Comparison of ENCODE assay signal across 8 cellular contexts in the genomic region with DNA sequence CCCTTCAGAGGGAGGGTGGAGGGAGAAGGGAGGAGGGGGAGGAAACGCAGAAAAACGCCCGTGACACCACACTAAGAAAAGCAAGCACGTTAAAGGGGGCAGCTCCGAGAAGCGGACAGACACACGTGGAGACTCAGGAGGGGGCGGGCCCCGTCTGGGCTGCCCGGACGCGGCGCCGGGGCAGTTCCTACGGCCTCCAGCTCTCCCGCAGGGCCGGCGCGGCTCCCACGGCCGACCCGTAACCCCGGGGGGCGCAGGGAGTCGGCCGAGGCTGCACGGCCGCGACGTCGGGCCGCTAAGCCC. TPM values are rescaled to one million over a fixed set of nuclear protein-coding genes. Genes with fewer than 3 reads are reported as not detected.
DNase-seq lines count a peak whose midpoint lies in the region; ATAC-seq, FAIRE-seq and TF ChIP-seq lines count a peak whose summit lies in the region.

No MANE protein-coding gene starts in this region.

- FAIRE-seq in GM12891 (lab: Jason Lieb, UNC) = no peak
- no peak for FAIRE-seq in astrocyte (lab: Jason Lieb, UNC)
- FAIRE-seq in keratinocyte (lab: Jason Lieb, UNC) = no peak

- no peaks in the 10 kb centered on the region for H3K27me3 Mint-ChIP-seq in astrocyte (ENCODE audit: low read depth, unreplicated experiment)

- no peaks in the 10 kb centered on the region for H3K27me3 ChIP-seq in astrocyte (ENCODE audit: insufficient read depth, low read length)
- no peaks in the 10 kb centered on the region for H3K27me3 ChIP-seq in keratinocyte (ENCODE audit: control insufficient read depth, extremely low read depth, insufficient read depth, low read length)

- no peak for TF ChIP-seq POLR2A in GM12891 (IDR thresholded peaks at IDR 0.05; ENCODE audit: low read depth, low read length)

- ATAC-seq in HG02678 (IDR thresholded peaks at IDR 0.05; ENCODE audit: unreplicated experiment) = peak; percentile 27

- H2AFZ ChIP-seq in astrocyte (ENCODE audit: low read depth, low read length) = peak overlapping the region; percentile 87
- peak overlapping the region; percentile 91 for H2AFZ ChIP-seq in keratinocyte (ENCODE audit: control insufficient read depth, low read length)

- H3K4me1 ChIP-seq in astrocyte (ENCODE audit: insufficient read depth, low read length) (peaks cover 12% of the 10 kb centered on the region), keratinocyte (ENCODE audit: control insufficient read depth, extremely low read depth, insufficient read depth, low read length) (peaks cover 7% of the 10 kb centered on the region)

- peaks cover 2% of the 10 kb centered on the region for H3K36me3 Mint-ChIP-seq in astrocyte (ENCODE audit: low read depth, unreplicated experiment)

- H3K27ac Mint-ChIP-seq in astrocyte (ENCODE audit: unreplicated experiment) = no peak overlapping the region

- dilution Hi-C loops in keratinocyte (cut with MboI; ENCODE audit: extremely low pct_ligation_motif_present, low sequenced_read_pairs) = no loop called here

- H3K9ac ChIP-seq in astrocyte (ENCODE audit: low read length) (peak overlapping the region; percentile 94), keratinocyte (ENCODE audit: control insufficient read depth, extremely low read depth, insufficient read depth, low read length) (peak overlapping the region; percentile 94)

- H3K27ac ChIP-seq in astrocyte (ENCODE audit: low read depth, low read length) (peak overlapping the region; percentile 89), keratinocyte (ENCODE audit: control insufficient read depth, insufficient read depth, low read length) (peak overlapping the region; percentile 83)

- TF ChIP-seq CTCF in astrocyte (IDR thresholded peaks at IDR 0.05; ENCODE audit: insufficient read depth, low read depth, low read length) (no peak), keratinocyte (optimal IDR thresholded peaks at IDR 0.05 in 1 of 3, IDR thresholded peaks at IDR 0.05 in 1 of 3, conservative IDR thresholded peaks at IDR 0.05 in 1 of 3; ENCODE audit: extremely low read depth in 1 of 3, insufficient read depth in 2 of 3, low read length in 3 of 3) (no peak)

- DNase-seq in GM12891 (ENCODE audit: insufficient read length, low spot score) = peak; percentile 44
- DNase-seq in RPMI8226 = peak; percentile 9
- DNase-seq in astrocyte (ENCODE audit: low read depth) = no peak
- no peak for DNase-seq in keratinocyte (ENCODE audit: low read depth, low spot score)
- peak; percentile 53 to 57 for DNase-seq in stimulated activated CD8-positive, alpha-beta memory T cell treated with anti-CD3 and anti-CD28 coated beads, Interleukin-15, amount 100 ng/mL, for 4 hours (ENCODE audit: low read depth in 2 of 2)
- no peak for DNase-seq in LoVo (ENCODE audit: low spot score)
- no peak for DNase-seq in HK-2 (ENCODE audit: unreplicated experiment)

- H3K9me3 ChIP-seq in astrocyte (ENCODE audit: insufficient read depth, low read depth, low read length) = no peaks in the 10 kb centered on the region
- no peaks in the 10 kb centered on the region for H3K9me3 ChIP-seq in keratinocyte (ENCODE audit: control insufficient read depth, low read depth, low read length)

- peak overlapping the region; percentile 87 for H3K4me3 ChIP-seq in astrocyte (ENCODE audit: insufficient read depth, low read depth, low read length)
- peak overlapping the region; percentile 81 to 94 (median 94) for H3K4me3 ChIP-seq in keratinocyte (ENCODE audit: control insufficient read depth in 2 of 3, extremely low read depth in 1 of 3, insufficient read depth in 2 of 3, low read depth in 1 of 3, low read length in 3 of 3)

- H3K4me1 Mint-ChIP-seq in astrocyte (ENCODE audit: low read depth, unreplicated experiment) = no peaks in the 10 kb centered on the region

- H3K79me2 ChIP-seq in astrocyte (ENCODE audit: insufficient read depth, low read length) (peaks cover 35% of the 10 kb centered on the region), keratinocyte (ENCODE audit: control insufficient read depth, insufficient read depth, low read length) (peaks cover 31% of the 10 kb centered on the region)

- no peaks in the 10 kb centered on the region for H3K9me1 ChIP-seq in keratinocyte (ENCODE audit: control insufficient read depth, extremely low read depth, insufficient read depth, low read length)

- H3K36me3 ChIP-seq in astrocyte (ENCODE audit: insufficient read depth, low read length) = peaks cover 13% of the 10 kb centered on the region
- peaks cover 4 to 13% of the 10 kb centered on the region in 2 experiments for H3K36me3 ChIP-seq in keratinocyte (ENCODE audit: control insufficient read depth in 2 of 2, extremely low read depth in 1 of 2, insufficient read depth in 2 of 2, low read length in 2 of 2)

- H4K20me1 ChIP-seq in astrocyte (ENCODE audit: insufficient read depth, low read length) = peaks cover 9% of the 10 kb centered on the region
- no peaks in the 10 kb centered on the region for H4K20me1 ChIP-seq in keratinocyte (ENCODE audit: control insufficient read depth, extremely low read depth, insufficient read depth, low read length)

- peak overlapping the region; percentile 100 for H3K4me3 Mint-ChIP-seq in astrocyte (ENCODE audit: unreplicated experiment)

- H3K9me3 Mint-ChIP-seq in astrocyte (ENCODE audit: unreplicated experiment) = no peaks in the 10 kb centered on the region

- H3K4me2 ChIP-seq in astrocyte (ENCODE audit: low read length) = peak overlapping the region; percentile 95
- H3K4me2 ChIP-seq in keratinocyte (ENCODE audit: control insufficient read depth, extremely low read depth, insufficient read depth, low read depth, low read length) = peak overlapping the region; percentile 74

TF ChIP-seq in GM12891, 5 proteins besides CTCF, POLR2A, EP300 and RAD21:
- TF ChIP-seq POLR2AphosphoS5 (IDR thresholded peaks at IDR 0.05; ENCODE audit: low read depth, low read length) = no peak

RNA-seq across cellular contexts. Expression of gene KLHDC4, which starts 0.4 kb away (rescaled TPM):
- polyA plus RNA-seq in GM12891 (2012; ENCODE audit: low read depth, missing spikeins) = 28.9 TPM
- total RNA-seq in astrocyte = 29.6 and 29.8 TPM in 2 replicates
- polyA plus RNA-seq in keratinocyte = 13.4 to 15.3 TPM (median 13.4 TPM) in 3 replicates
- polyA plus RNA-seq in keratinocyte (2011; ENCODE audit: low read depth) = 16.2 TPM
- 7.9 and 14.6 TPM in 2 replicates for polyA plus RNA-seq in keratinocyte (2011; cell fraction: cytosol; rRNA removed)
- polyA plus RNA-seq in keratinocyte (2011; cell fraction: nucleus; rRNA removed) = 37.2 and 42.7 TPM in 2 replicates
- 16.2 and 18.9 TPM in 2 replicates for polyA plus RNA-seq in keratinocyte (2012; ENCODE audit: low replicate concordance)
- 8.5 to 12.7 TPM (median 11.3 TPM) in 3 replicates for polyA minus RNA-seq in keratinocyte
- polyA minus RNA-seq in keratinocyte (2011; cell fraction: cytosol; rRNA and poly(A)+ RNA removed) = 15.3 TPM
- polyA minus RNA-seq in keratinocyte (2011; cell fraction: nucleus; rRNA and poly(A)+ RNA removed) = 15.2 and 22.3 TPM in 2 replicates

Comparison
In these comparisons a context has a peak if more than half of its experiments do, and no peak if none do; other contexts are left out.
1. DNase-seq: peak in GM12891 (single experiment), RPMI8226 (single experiment) and stimulated activated CD8-positive, alpha-beta memory T cell treated with anti-CD3 and anti-CD28 coated beads, Interleukin-15, amount 100 ng/mL, for 4 hours (2 of 2); none in astrocyte (single experiment), keratinocyte (single experiment), LoVo (single experiment) and HK-2 (single experiment).